ENCODE assay signal across 8 cellular contexts in the genomic region with DNA sequence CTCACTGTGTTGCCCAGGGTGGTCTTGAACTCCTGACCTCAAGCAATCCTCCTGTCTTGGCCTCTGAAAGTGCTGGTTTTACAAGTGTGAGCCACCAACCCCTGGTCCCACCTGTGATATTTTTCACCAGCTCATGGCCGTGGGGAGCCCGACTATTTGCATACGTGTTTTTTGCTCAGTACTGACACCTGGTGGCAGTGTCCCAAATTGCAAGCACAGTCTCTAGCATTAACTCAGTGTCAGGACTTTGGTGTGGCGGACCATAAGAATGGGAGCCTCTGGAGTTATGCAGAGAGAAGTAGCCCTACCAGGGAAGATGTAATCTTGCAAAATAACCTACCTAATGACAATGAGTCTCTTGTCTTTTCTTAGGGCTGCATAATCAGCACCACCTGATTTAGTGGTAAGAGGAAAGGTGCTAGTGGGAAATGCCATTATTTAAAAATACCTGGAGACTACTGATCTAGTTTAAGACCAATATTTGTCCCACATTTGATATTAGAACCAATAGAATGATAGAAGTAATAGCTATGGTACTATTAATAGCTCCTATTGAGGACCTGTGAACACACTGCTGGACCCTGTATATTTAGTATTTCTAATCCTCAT.
A peak's percentile ranks its signal among the peaks of the same experiment; 100 is the strongest.
DNase-seq lines count a peak whose midpoint lies in the region; ATAC-seq and TF ChIP-seq lines count a peak whose summit lies in the region.

No MANE protein-coding gene starts in this region.

- intact Hi-C loops in natural killer cell (cut with micrococcal nuclease) = loop anchor here (5.0 kb wide), 1 partner anchor 65 kb away; no protein-coding TSS in a partner anchor

- H3K27me3 Mint-ChIP-seq in activated naive CD4-positive, alpha-beta T cell treated with anti-CD3 and anti-CD28 coated beads, Interleukin-2, amount 10 ng/mL, durations not matched to agents 7 days and 5 days = no peaks in the 10 kb centered on the region
- no peaks in the 10 kb centered on the region for H3K27me3 Mint-ChIP-seq in natural killer cell (ENCODE audit: low read depth in 2 of 2)
- peaks cover 25% of the 10 kb centered on the region for H3K27me3 Mint-ChIP-seq in T-helper 2 cell treated with Interferon-gamma antibody and Interleukin-4, amounts not matched to agents 5 μg/mL and 100 μg/mL, for 36 hours (ENCODE audit: low read depth)

- no peaks in the 10 kb centered on the region for H3K36me3 Mint-ChIP-seq in activated naive CD4-positive, alpha-beta T cell treated with anti-CD3 and anti-CD28 coated beads, Interleukin-2, amount 10 ng/mL, durations not matched to agents 7 days and 5 days
- H3K36me3 Mint-ChIP-seq in natural killer cell = no peaks in the 10 kb centered on the region
- no peaks in the 10 kb centered on the region for H3K36me3 Mint-ChIP-seq in T-helper 2 cell treated with Interferon-gamma antibody and Interleukin-4, amounts not matched to agents 5 μg/mL and 100 μg/mL, for 36 hours (ENCODE audit: low read depth)

- H3K4me1 Mint-ChIP-seq in activated naive CD4-positive, alpha-beta T cell treated with anti-CD3 and anti-CD28 coated beads, Interleukin-2, amount 10 ng/mL, durations not matched to agents 7 days and 5 days = peaks cover 8% of the 10 kb centered on the region
- H3K4me1 Mint-ChIP-seq in natural killer cell = peaks cover 8 to 9% of the 10 kb centered on the region in 2 donors
- peaks cover 4% of the 10 kb centered on the region for H3K4me1 Mint-ChIP-seq in T-helper 2 cell treated with Interferon-gamma antibody and Interleukin-4, amounts not matched to agents 5 μg/mL and 100 μg/mL, for 36 hours (ENCODE audit: low read depth)

- no peak overlapping the region for H3K27ac Mint-ChIP-seq in activated naive CD4-positive, alpha-beta T cell treated with anti-CD3 and anti-CD28 coated beads, Interleukin-2, amount 10 ng/mL, durations not matched to agents 7 days and 5 days
- no peak overlapping the region for H3K27ac Mint-ChIP-seq in natural killer cell
- no peak overlapping the region for H3K27ac Mint-ChIP-seq in T-helper 2 cell treated with Interferon-gamma antibody and Interleukin-4, amounts not matched to agents 5 μg/mL and 100 μg/mL, for 36 hours

- H3K4me3 Mint-ChIP-seq in activated naive CD4-positive, alpha-beta T cell treated with anti-CD3 and anti-CD28 coated beads, Interleukin-2, amount 10 ng/mL, durations not matched to agents 7 days and 5 days = no peak overlapping the region
- no peak overlapping the region for H3K4me3 Mint-ChIP-seq in natural killer cell
- no peak overlapping the region for H3K4me3 Mint-ChIP-seq in T-helper 2 cell treated with Interferon-gamma antibody and Interleukin-4, amounts not matched to agents 5 μg/mL and 100 μg/mL, for 36 hours

- DNase-seq in D341Med (ENCODE audit: low spot score) = peak; percentile 52
- DNase-seq in activated naive CD4-positive, alpha-beta T cell treated with anti-CD3 and anti-CD28 coated beads, Interleukin-2, amount 10 ng/mL, durations not matched to agents 7 days and 5 days = peak; percentile 58
- DNase-seq in natural killer cell = peak; percentile 31
- DNase-seq in T-helper 2 cell treated with Interferon-gamma antibody and Interleukin-4, amounts not matched to agents 5 μg/mL and 100 μg/mL, for 36 hours (ENCODE audit: low spot score) = no peak
- DNase-seq in GM03348 (ENCODE audit: low spot score) = no peak
- DNase-seq in kidney glomerular epithelial cell (lab: John Stamatoyannopoulos, UW) = no peak
- no peak for DNase-seq in NCI-H510A (lab: John Stamatoyannopoulos, UW)

- H3K9me3 Mint-ChIP-seq in activated naive CD4-positive, alpha-beta T cell treated with anti-CD3 and anti-CD28 coated beads, Interleukin-2, amount 10 ng/mL, durations not matched to agents 7 days and 5 days = peaks cover 6% of the 10 kb centered on the region
- H3K9me3 Mint-ChIP-seq in natural killer cell = no peaks in the 10 kb centered on the region
- H3K9me3 Mint-ChIP-seq in T-helper 2 cell treated with Interferon-gamma antibody and Interleukin-4, amounts not matched to agents 5 μg/mL and 100 μg/mL, for 36 hours = peaks cover 7% of the 10 kb centered on the region

- TF ChIP-seq CTCF in LNCAP (IDR thresholded peaks at IDR 0.05) (peak; percentile 88), natural killer cell (IDR thresholded peaks at IDR 0.05) (peak; percentile 75)

- ATAC-seq in natural killer cell = peak in 1 of 3 donors; percentile 67

- CTCF ChIA-PET in activated naive CD4-positive, alpha-beta T cell treated with anti-CD3 and anti-CD28 coated beads, Interleukin-2, amount 10 ng/mL, durations not matched to agents 7 days and 5 days (lab: Charles Lee) = interaction anchor here (0.5 to 2.1 kb wide), 7 partner anchors 9 to 280 kb away, joined by 3 to 7 read pairs (median 4); no protein-coding TSS in a partner anchor

Comparison
In these comparisons a context has a peak if more than half of its experiments do, and no peak if none do; other contexts are left out.
1. DNase-seq: peak in D341Med (single experiment), activated naive CD4-positive, alpha-beta T cell treated with anti-CD3 and anti-CD28 coated beads, Interleukin-2, amount 10 ng/mL, durations not matched to agents 7 days and 5 days (single experiment) and natural killer cell (single experiment); none in T-helper 2 cell treated with Interferon-gamma antibody and Interleukin-4, amounts not matched to agents 5 μg/mL and 100 μg/mL, for 36 hours (single experiment), GM03348 (single experiment), kidney glomerular epithelial cell (single experiment) and NCI-H510A (single experiment).